Comparison of ENCODE assay signal across 8 cellular contexts in the genomic region with DNA sequence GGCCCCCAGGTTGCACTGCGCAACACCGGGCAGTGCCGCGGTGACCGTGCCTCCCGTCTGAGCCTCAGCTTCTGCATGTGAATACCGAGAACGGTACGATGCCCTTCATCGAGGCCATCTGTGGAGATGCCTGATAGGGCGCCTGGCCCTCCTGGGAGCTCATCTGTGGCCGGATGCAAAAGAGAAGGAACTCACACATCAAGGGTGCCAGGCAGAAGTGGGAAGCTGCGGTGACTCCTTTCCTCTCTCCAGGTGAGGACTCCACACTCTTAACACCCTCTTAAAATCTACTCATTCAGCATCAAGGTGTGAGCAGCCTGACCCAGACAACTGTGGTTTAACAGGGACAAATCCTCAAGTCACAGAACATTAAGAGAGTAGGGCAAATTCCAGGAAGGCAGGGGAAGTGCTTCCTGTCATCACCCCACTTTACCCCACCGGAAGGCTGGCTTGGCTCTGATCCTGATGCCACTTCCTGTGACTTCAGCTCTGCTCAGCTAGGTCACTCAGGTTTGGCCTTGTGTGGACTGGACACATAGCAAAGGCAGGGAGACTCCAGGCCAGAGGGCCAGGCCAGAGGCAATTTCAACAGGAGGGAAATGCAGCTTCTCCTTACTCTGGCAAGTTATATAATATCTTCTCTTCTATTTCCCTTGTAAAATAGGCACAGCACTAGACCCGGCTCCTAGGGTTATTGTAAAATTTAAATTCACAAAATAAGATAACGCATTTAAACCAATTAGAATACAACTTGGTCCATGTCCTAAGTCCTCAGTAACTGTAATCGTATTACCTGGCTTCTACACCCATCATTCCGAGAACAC.
DNase-seq lines count a peak whose midpoint lies in the region; ATAC-seq and TF ChIP-seq lines count a peak whose summit lies in the region.

No MANE protein-coding gene starts in this region.

- peak overlapping the region; percentile 70 for H3K4me3 Mint-ChIP-seq in natural killer cell treated with Interleukin-12 subunit alpha and Interleukin-12 subunit beta and Interleukin-15 and Interleukin-18, amount 100 ng/mL, for 72 hours

- H3K9me3 ChIP-seq in SJCRH30 (replicated peaks) = no peaks in the 10 kb centered on the region

- no peaks in the 10 kb centered on the region for H3K36me3 Mint-ChIP-seq in natural killer cell treated with Interleukin-12 subunit alpha and Interleukin-12 subunit beta and Interleukin-15 and Interleukin-18, amount 100 ng/mL, for 72 hours

- in situ Hi-C loops in astrocyte of the spinal cord (cut with HindIII; ENCODE audit: low sequenced_read_pairs) = no loop called here

- no peak overlapping the region for H3K27ac ChIP-seq in SJCRH30

- ATAC-seq in natural killer cell treated with Interleukin-12 subunit alpha and Interleukin-12 subunit beta and Interleukin-15 and Interleukin-18, amount 100 ng/mL, for 72 hours = peak; percentile 79 to 81
- ATAC-seq in HG03521 (IDR thresholded peaks at IDR 0.05; ENCODE audit: unreplicated experiment) (no peak), HG03175 (IDR thresholded peaks at IDR 0.05; ENCODE audit: unreplicated experiment) (no peak)

- TF ChIP-seq CTCF in astrocyte of the spinal cord (IDR thresholded peaks at IDR 0.05; ENCODE audit: low read depth, low read length) = no peak

- peak overlapping the region; percentile 83 to 96 for H3K27ac Mint-ChIP-seq in natural killer cell treated with Interleukin-12 subunit alpha and Interleukin-12 subunit beta and Interleukin-15 and Interleukin-18, amount 100 ng/mL, for 72 hours

- peak; percentile 35 for DNase-seq in GM04504 (ENCODE audit: low read depth)
- peak; percentile 28 for DNase-seq in OCI-M1 (lab: John Stamatoyannopoulos, UW)
- peak; percentile 19 for DNase-seq in astrocyte of the spinal cord (ENCODE audit: low read depth, low spot score)
- peak; percentile 85 for DNase-seq in natural killer cell treated with Interleukin-12 subunit alpha and Interleukin-12 subunit beta and Interleukin-15 and Interleukin-18, amount 100 ng/mL, for 72 hours (ENCODE audit: low spot score)
- DNase-seq in dedifferentiated amniotic fluid mesenchymal stem cell (ENCODE audit: extremely low spot score) = no peak
- DNase-seq in SJCRH30 = no peak

- no peaks in the 10 kb centered on the region for H3K27me3 Mint-ChIP-seq in natural killer cell treated with Interleukin-12 subunit alpha and Interleukin-12 subunit beta and Interleukin-15 and Interleukin-18, amount 100 ng/mL, for 72 hours

- H3K4me3 ChIP-seq in astrocyte of the spinal cord (ENCODE audit: low read depth, low read length) = no peak overlapping the region
- no peak overlapping the region for H3K4me3 ChIP-seq in SJCRH30

- peaks cover 35 to 45% of the 10 kb centered on the region in 2 donors for H3K4me1 Mint-ChIP-seq in natural killer cell treated with Interleukin-12 subunit alpha and Interleukin-12 subunit beta and Interleukin-15 and Interleukin-18, amount 100 ng/mL, for 72 hours (ENCODE audit: low read depth in 2 of 2)

- peaks cover 28% of the 10 kb centered on the region for H3K4me1 ChIP-seq in SJCRH30

- H3K9me3 Mint-ChIP-seq in natural killer cell treated with Interleukin-12 subunit alpha and Interleukin-12 subunit beta and Interleukin-15 and Interleukin-18, amount 100 ng/mL, for 72 hours = no peaks in the 10 kb centered on the region

- no peaks in the 10 kb centered on the region for H3K27me3 ChIP-seq in SJCRH30

- no peaks in the 10 kb centered on the region for H3K36me3 ChIP-seq in SJCRH30

Comparison
In these comparisons a context has a peak if more than half of its experiments do, and no peak if none do; other contexts are left out.
1. DNase-seq: peak in GM04504 (single experiment), OCI-M1 (single experiment), astrocyte of the spinal cord (single experiment) and natural killer cell treated with Interleukin-12 subunit alpha and Interleukin-12 subunit beta and Interleukin-15 and Interleukin-18, amount 100 ng/mL, for 72 hours (single experiment); none in dedifferentiated amniotic fluid mesenchymal stem cell (single experiment) and SJCRH30 (0 of 2).
2. ATAC-seq: peak in natural killer cell treated with Interleukin-12 subunit alpha and Interleukin-12 subunit beta and Interleukin-15 and Interleukin-18, amount 100 ng/mL, for 72 hours (2 of 2); none in HG03521 (single experiment) and HG03175 (single experiment).